In the genomic region with DNA sequence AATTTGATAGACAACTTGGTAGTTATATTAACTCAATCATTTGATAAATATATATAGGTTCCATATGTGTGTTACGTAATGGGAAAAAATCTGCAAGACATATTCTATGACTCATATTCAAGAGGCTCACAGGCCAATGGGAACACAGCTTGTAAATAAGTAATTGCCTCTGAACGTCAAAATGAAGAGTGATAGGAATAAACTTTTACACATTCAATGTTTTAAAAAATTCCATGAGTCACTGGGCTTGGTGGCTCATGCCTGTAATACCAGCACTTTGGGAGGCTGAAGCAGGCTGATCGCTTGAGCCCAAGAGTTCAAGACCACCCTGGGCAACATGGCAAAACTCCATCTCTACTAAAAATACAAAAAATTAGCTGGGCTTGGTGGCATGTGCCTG, we compare ENCODE assay signal across 15 cellular contexts.
DNase-seq lines count a peak whose midpoint lies in the region; ATAC-seq and TF ChIP-seq lines count a peak whose summit lies in the region.
"Had no signal": no experiment of that assay in that cellular context is flagged by ENCODE, and none has a peak within 500 bp of the region (broad histone marks: within the 10 kb centered on the region; RNA-seq: fewer than 3 reads in every experiment).

No MANE protein-coding gene starts in this region.

- H2AK5ac ChIP-seq in trophoblast cell (ENCODE audit: low read length) = no peak overlapping the region

- no peak overlapping the region for H3K9ac ChIP-seq in trophoblast cell (ENCODE audit: low read length)

- CTCF ChIA-PET in T-cell (lab: Charles Lee) = no interaction called here

- TF ChIP-seq POLR2A in GM18505 (IDR thresholded peaks at IDR 0.05; ENCODE audit: borderline replicate concordance, extremely low read depth, insufficient read depth, insufficient read length) = no peak

- no peak overlapping the region for H3K4me2 ChIP-seq in trophoblast cell (ENCODE audit: low read length)

- no CpG with 5 or more reads among the region's 3 CpGs for WGBS in trophoblast cell (ENCODE audit: extremely low coverage, insufficient coverage, insufficient read length)

- peak overlapping the region; percentile 24 for H4K91ac ChIP-seq in trophoblast cell (ENCODE audit: low read depth, low read length)

- DNase-seq in EH (ENCODE audit: low read depth) (peak; percentile 98), NOMO-1 treated with dmso at 0.1 percent for 144 hours (lab: John Stamatoyannopoulos, UW; ENCODE audit: unreplicated experiment) (peak; percentile 10), chondrocyte (ENCODE audit: low spot score) (no peak), trophoblast cell (peak; percentile 38 to 67), NAMALWA (ENCODE audit: low spot score) (no peak), T-cell (no peak)
- no peak for DNase-seq in stimulated activated naive B cell treated with anti-CD40 and anti-IgM and Interleukin-4, amounts not matched to agents 10 μg/mL and 1 μg/mL and 100 μg/mL, for 72 hours
- DNase-seq: caudate nucleus; DMS 273 treated with DMSO at 0.1 percent for 48 hours; H9; hippocampal formation; naive thymus-derived CD4-positive, alpha-beta T cell; NCI-H187 treated with DMSO at 0.1 percent for 48 hours; stimulated activated CD4-positive, alpha-beta T cell treated with anti-CD3 and anti-CD28 coated beads, Interleukin-1b, Interleukin-23, amount 100 ng/mL, for 48 hours had no signal

- TF ChIP-seq CTCF in chondrocyte (IDR thresholded peaks at IDR 0.05) = no peak

- H3K4me3 Mint-ChIP-seq in chondrocyte (ENCODE audit: unreplicated experiment) (no peak overlapping the region), T-cell (no peak overlapping the region)
- no peak overlapping the region for H3K4me3 Mint-ChIP-seq in stimulated activated naive B cell treated with anti-CD40 and anti-IgM and Interleukin-4, amounts not matched to agents 10 μg/mL and 1 μg/mL and 100 μg/mL, for 72 hours
- H3K4me3 Mint-ChIP-seq: H9; naive thymus-derived CD4-positive, alpha-beta T cell had no signal

- H3K18ac ChIP-seq in trophoblast cell (ENCODE audit: low read length) = no peak overlapping the region

- H3K23ac ChIP-seq in trophoblast cell (ENCODE audit: low read length) = no peak overlapping the region

- H3K36me3 ChIP-seq in trophoblast cell (ENCODE audit: control insufficient read depth in 1 of 2, insufficient read depth in 2 of 2, low read length in 2 of 2) = no peaks in the 10 kb centered on the region

- H3K27me3 Mint-ChIP-seq in chondrocyte (ENCODE audit: low read depth) (no peaks in the 10 kb centered on the region), T-cell (peaks cover 0 to 1% of the 10 kb centered on the region in 2 donors)
- peaks cover 0 to 7% of the 10 kb centered on the region in 2 donors for H3K27me3 Mint-ChIP-seq in stimulated activated naive B cell treated with anti-CD40 and anti-IgM and Interleukin-4, amounts not matched to agents 10 μg/mL and 1 μg/mL and 100 μg/mL, for 72 hours

- peaks cover 0 to 2% of the 10 kb centered on the region in 2 experiments for H3K4me1 ChIP-seq in trophoblast cell (ENCODE audit: control insufficient read depth in 1 of 2, insufficient read depth in 2 of 2, low read length in 2 of 2)

- H3K27ac Mint-ChIP-seq in chondrocyte (ENCODE audit: unreplicated experiment) (peak overlapping the region; percentile 96), T-cell (no peak overlapping the region)
- H3K27ac Mint-ChIP-seq in stimulated activated naive B cell treated with anti-CD40 and anti-IgM and Interleukin-4, amounts not matched to agents 10 μg/mL and 1 μg/mL and 100 μg/mL, for 72 hours = no peak overlapping the region
- H3K27ac Mint-ChIP-seq: H9; naive thymus-derived CD4-positive, alpha-beta T cell had no signal

- peak overlapping the region; percentile 58 for H2BK12ac ChIP-seq in trophoblast cell (ENCODE audit: low read length)

- POLR2A ChIA-PET in T-cell (lab: Charles Lee) = no interaction called here

- no peaks in the 10 kb centered on the region for H3K9me3 ChIP-seq in trophoblast cell (ENCODE audit: insufficient read depth, low read depth, low read length)

- no peaks in the 10 kb centered on the region for H3K27me3 ChIP-seq in trophoblast cell (ENCODE audit: insufficient read depth, low read length)

- H2BK5ac ChIP-seq in trophoblast cell (ENCODE audit: low read depth, low read length, poor library complexity) = no peak overlapping the region

- H2AFZ ChIP-seq in trophoblast cell (ENCODE audit: insufficient read depth, low read length, poor library complexity) = no peak overlapping the region

- no peak overlapping the region for H2BK120ac ChIP-seq in trophoblast cell (ENCODE audit: insufficient read depth, low read length, poor library complexity)

- H4K8ac ChIP-seq in trophoblast cell (ENCODE audit: low read depth, low read length) = no peak overlapping the region

- H3K14ac ChIP-seq in trophoblast cell (ENCODE audit: low read length) = no peak overlapping the region

- H3K36me3 Mint-ChIP-seq in chondrocyte (ENCODE audit: low read depth) (peaks cover 2% of the 10 kb centered on the region), T-cell (no peaks in the 10 kb centered on the region)
- no peaks in the 10 kb centered on the region for H3K36me3 Mint-ChIP-seq in stimulated activated naive B cell treated with anti-CD40 and anti-IgM and Interleukin-4, amounts not matched to agents 10 μg/mL and 1 μg/mL and 100 μg/mL, for 72 hours
- H3K36me3 Mint-ChIP-seq: naive thymus-derived CD4-positive, alpha-beta T cell had no signal

- H3K27ac ChIP-seq in trophoblast cell (ENCODE audit: low read depth, low read length) = no peak overlapping the region

- H3K4me1 Mint-ChIP-seq in chondrocyte (ENCODE audit: low read depth) (peaks cover 13% of the 10 kb centered on the region), T-cell (no peaks in the 10 kb centered on the region)
- no peaks in the 10 kb centered on the region for H3K4me1 Mint-ChIP-seq in stimulated activated naive B cell treated with anti-CD40 and anti-IgM and Interleukin-4, amounts not matched to agents 10 μg/mL and 1 μg/mL and 100 μg/mL, for 72 hours
- H3K4me1 Mint-ChIP-seq: H9; naive thymus-derived CD4-positive, alpha-beta T cell had no signal

- peaks cover 2% of the 10 kb centered on the region for H3K79me1 ChIP-seq in trophoblast cell (ENCODE audit: low read length)

- no peak overlapping the region for H3K4me3 ChIP-seq in trophoblast cell (ENCODE audit: low read depth, low read length)

- no peak for ATAC-seq in stimulated activated naive B cell treated with anti-CD40 and anti-IgM and Interleukin-4, amounts not matched to agents 10 μg/mL and 1 μg/mL and 100 μg/mL, for 72 hours (replicated peaks)
- ATAC-seq in GM18505 (IDR thresholded peaks at IDR 0.05; ENCODE audit: unreplicated experiment) = no peak
- no peak for ATAC-seq in T-cell (replicated peaks in 1 of 4)
- ATAC-seq: naive thymus-derived CD4-positive, alpha-beta T cell had no signal

- H3K4ac ChIP-seq in trophoblast cell (ENCODE audit: low read depth, low read length) = no peak overlapping the region

- H4K12ac ChIP-seq in trophoblast cell (ENCODE audit: low read depth, low read length) = no peak overlapping the region

- no peaks in the 10 kb centered on the region for H3K79me2 ChIP-seq in trophoblast cell (ENCODE audit: control insufficient read depth, insufficient read depth, low read length, poor library complexity)

- H3K9me3 Mint-ChIP-seq in chondrocyte (ENCODE audit: low read depth) = peaks cover 8% of the 10 kb centered on the region
- peaks cover 4 to 8% of the 10 kb centered on the region in 2 donors for H3K9me3 Mint-ChIP-seq in stimulated activated naive B cell treated with anti-CD40 and anti-IgM and Interleukin-4, amounts not matched to agents 10 μg/mL and 1 μg/mL and 100 μg/mL, for 72 hours
- H3K9me3 Mint-ChIP-seq in T-cell = peaks cover 0 to 3% (median 0%) of the 10 kb centered on the region in 3 donors

Comparison
In these comparisons a context has a peak if more than half of its experiments do, and no peak if none do; other contexts are left out.
1. DNase-seq: peak in EH (single experiment), NOMO-1 treated with dmso at 0.1 percent for 144 hours (single experiment) and trophoblast cell (2 of 2); none in chondrocyte (single experiment), NAMALWA (single experiment), stimulated activated naive B cell treated with anti-CD40 and anti-IgM and Interleukin-4, amounts not matched to agents 10 μg/mL and 1 μg/mL and 100 μg/mL, for 72 hours (single experiment) and T-cell (0 of 34).